In genomic region chr2:33129661-33130447, GRCh38 we compare ENCODE assay signal across 22 cellular contexts.
DNase-seq lines count a peak whose midpoint lies in the region; ATAC-seq, FAIRE-seq and TF ChIP-seq lines count a peak whose summit lies in the region.
"Had no signal": no experiment of that assay in that cellular context is flagged by ENCODE, and none has a peak within 500 bp of the region (broad histone marks: within the 10 kb centered on the region; RNA-seq: fewer than 3 reads in every experiment).

No MANE protein-coding gene starts in this region.

- TF ChIP-seq CTCF in ascending aorta (IDR thresholded peaks at IDR 0.05) (no peak), body of pancreas (IDR thresholded peaks at IDR 0.05) (no peak)

- H3K4me1 ChIP-seq in ascending aorta (peaks cover 0 to 42% of the 10 kb centered on the region in 2 donors), muscle layer of colon (ENCODE audit: insufficient read depth, low read length) (peaks cover 41% of the 10 kb centered on the region), body of pancreas (no peaks in the 10 kb centered on the region)
- H3K4me1 ChIP-seq: HAP-1 had no signal

- FAIRE-seq in urothelium cell line (lab: Jason Lieb, UNC): peak; percentile 52
- FAIRE-seq: GM12878 had no signal

- TF ChIP-seq POLR2A in body of pancreas (IDR thresholded peaks at IDR 0.05): no peak

- peak overlapping the region; percentile 77 to 88 for H3K27ac ChIP-seq in ascending aorta
- H3K27ac ChIP-seq in muscle layer of colon (ENCODE audit: low read depth, low read length): peak overlapping the region; percentile 37
- no peak overlapping the region for H3K27ac ChIP-seq in body of pancreas
- H3K27ac ChIP-seq: 22Rv1 had no signal

- 83 to 88% methylated on average over 9 of the region's 9 CpGs for WGBS in body of pancreas, 2 donors

- DNase-seq in DMS153 (lab: John Stamatoyannopoulos, UW): peak; percentile 3
- DNase-seq in DMS153 treated with DMSO at 0.1 percent for 48 hours (lab: John Stamatoyannopoulos, UW; ENCODE audit: unreplicated experiment): no peak
- no peak for DNase-seq in ascending aorta (ENCODE audit: low spot score in 2 of 2)
- no peak for DNase-seq in urothelium cell line (ENCODE audit: low spot score)
- DNase-seq in medulla oblongata (ENCODE audit: extremely low spot score): no peak
- DNase-seq in HK-2 (ENCODE audit: unreplicated experiment): no peak
- no peak for DNase-seq in body of pancreas
- DNase-seq: GF-D8; Kasumi-1; NCI-H1092; NCI-H1436 treated with DMSO at 0.1 percent for 48 hours; NCI-H2029 treated with DMSO at 0.1 percent for 48 hours; NCI-H2171; NCI-H446; NK-92 treated with Interleukin-12 subunit alpha and Interleukin-12 subunit beta, amount 100 ng/mL, for 24 hours; RPMI8226; SHP77 treated with DMSO at 0.1 percent for 48 hours had no signal

- H3K36me3 ChIP-seq in ascending aorta (no peaks in the 10 kb centered on the region), muscle layer of colon (ENCODE audit: insufficient read depth, low read length) (no peaks in the 10 kb centered on the region), body of pancreas (replicated peaks in 1 of 2; ENCODE audit: insufficient read depth in 1 of 2, low read depth in 2 of 2) (no peaks in the 10 kb centered on the region)
- H3K36me3 ChIP-seq: HAP-1, MG63 had no signal

- H3K9ac ChIP-seq in muscle layer of colon (ENCODE audit: low read length): no peak overlapping the region

- H3K27me3 ChIP-seq in ascending aorta: no peaks in the 10 kb centered on the region
- no peaks in the 10 kb centered on the region for H3K27me3 ChIP-seq in muscle layer of colon (ENCODE audit: control insufficient read depth in 1 of 2, insufficient read depth in 2 of 2, low read length in 2 of 2)
- H3K27me3 ChIP-seq in body of pancreas: no peaks in the 10 kb centered on the region
- H3K27me3 ChIP-seq: MG63 had no signal

- ATAC-seq in body of pancreas: no peak
- ATAC-seq: GM12878 had no signal

- H3K4me3 ChIP-seq in ascending aorta (peak overlapping the region in 1 of 2 donors; percentile 47), muscle layer of colon (ENCODE audit: low read depth in 1 of 2, low read length in 2 of 2) (no peak overlapping the region), body of pancreas (no peak overlapping the region)
- H3K4me3 ChIP-seq: GM12878, HAP-1, MG63 had no signal

- intact Hi-C loops in ascending aorta (cut with DNase I) (loop anchor here (10.0 kb wide), 2 partner anchors 145 to 235 kb away; no protein-coding TSS in a partner anchor), body of pancreas (cut with DNase I) (no loop called here)

- H3K9me3 ChIP-seq in ascending aorta (no peaks in the 10 kb centered on the region), muscle layer of colon (ENCODE audit: low read length) (no peaks in the 10 kb centered on the region), body of pancreas (no peaks in the 10 kb centered on the region)
- H3K9me3 ChIP-seq: HAP-1, MG63 had no signal

Comparison
In these comparisons a context has a peak if more than half of its experiments do, and no peak if none do; other contexts are left out.
1. H3K27ac ChIP-seq: peak in ascending aorta (2 of 2) and muscle layer of colon (single experiment); none in body of pancreas (0 of 4).